In the genomic region with DNA sequence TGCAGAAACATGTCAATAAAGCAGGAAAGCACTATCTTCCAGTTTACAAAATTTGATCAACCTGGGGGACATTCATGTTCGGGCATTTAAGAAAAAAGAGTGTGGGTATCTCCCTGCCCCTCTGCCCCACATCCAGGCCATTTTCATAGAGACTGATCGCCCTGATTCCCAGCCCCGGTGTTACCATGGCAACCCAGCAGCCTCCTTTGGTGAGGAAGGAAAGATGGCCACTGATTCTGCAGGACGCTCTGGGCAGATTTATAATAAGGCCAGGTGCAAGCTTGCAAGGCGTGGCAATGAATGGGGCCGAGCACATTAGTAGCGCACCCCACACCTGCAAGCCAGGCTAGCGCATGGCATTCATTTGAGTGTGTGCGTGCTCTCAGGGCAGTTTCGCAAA, we compare ENCODE assay signal across 21 cellular contexts. TPM values are rescaled to one million over a fixed set of nuclear protein-coding genes. Genes with fewer than 3 reads are reported as not detected.
DNase-seq lines count a peak whose midpoint lies in the region; ATAC-seq and TF ChIP-seq lines count a peak whose summit lies in the region.
"Had no signal": no experiment of that assay in that cellular context is flagged by ENCODE, and none has a peak within 500 bp of the region (broad histone marks: within the 10 kb centered on the region; RNA-seq: fewer than 3 reads in every experiment).

No MANE protein-coding gene starts in this region.

- H3K4me3 ChIP-seq in SK-N-SH (ENCODE audit: low read depth in 2 of 2, low read length in 1 of 2), result no peak overlapping the region
- H3K4me3 ChIP-seq: pancreas, sigmoid colon had no signal

- H3K4me1 ChIP-seq in SK-N-SH (ENCODE audit: control insufficient read depth in 1 of 2, insufficient read depth in 2 of 2, low read depth in 1 of 2, low read length in 1 of 2), result peaks cover 0 to 36% of the 10 kb centered on the region in 2 experiments; a peak in 1 of 4 replicates
- H3K4me1 ChIP-seq: pancreas, sigmoid colon had no signal

- no peaks in the 10 kb centered on the region for H3K36me3 ChIP-seq in SK-N-SH (replicated peaks in 1 of 2; ENCODE audit: control insufficient read depth in 1 of 2, insufficient read depth in 2 of 2, low read length in 1 of 2)
- H3K36me3 ChIP-seq: pancreas, sigmoid colon had no signal

- no peak for TF ChIP-seq RAD21 in SK-N-SH (IDR thresholded peaks at IDR 0.05; ENCODE audit: low read length)

- ATAC-seq in SK-N-SH treated with all-trans-retinoic acid at 6 μM for 48 hours (no peak), GM18867 (IDR thresholded peaks at IDR 0.05; ENCODE audit: unreplicated experiment) (no peak), GM19395 (IDR thresholded peaks at IDR 0.05; ENCODE audit: unreplicated experiment) (no peak), GM18505 (IDR thresholded peaks at IDR 0.05; ENCODE audit: unreplicated experiment) (no peak)
- ATAC-seq: activated CD4-positive, CD25-positive, alpha-beta regulatory T cell treated with anti-CD3 and anti-CD28 coated beads, Interleukin-2, amount 50 U/mL, for 24 hours; activated CD8-positive, alpha-beta T cell treated with anti-CD3 and anti-CD28 coated beads, Interleukin-2, amount 10 ng/mL, durations not matched to agents 7 days and 5 days; pancreas had no signal

- H3K27ac ChIP-seq in SK-N-SH (ENCODE audit: low read depth in 2 of 2, low read length in 1 of 2), result no peak overlapping the region; a peak in 1 of 4 replicates
- H3K27ac ChIP-seq: C4-2B, pancreas, sigmoid colon had no signal

- 65% methylated on average over 9 of the region's 10 CpGs for WGBS in SK-N-SH (ENCODE audit: low lambda C conversion rate)

- no peak overlapping the region for H3K9ac ChIP-seq in SK-N-SH

- CTCF ChIA-PET in SK-N-SH (lab: Yijun Ruan, JAX), result interaction anchor here (1.3 to 10.2 kb wide), 4 partner anchors 11 to 574 kb away, joined by 5 to 41 read pairs (median 6); no protein-coding TSS in a partner anchor

- no peaks in the 10 kb centered on the region for H4K20me1 ChIP-seq in SK-N-SH (ENCODE audit: insufficient read depth)

- no peaks in the 10 kb centered on the region for H3K27me3 ChIP-seq in SK-N-SH (ENCODE audit: insufficient read depth)
- H3K27me3 ChIP-seq: pancreas had no signal

- no peaks in the 10 kb centered on the region for H3K9me3 ChIP-seq in SK-N-SH
- H3K9me3 ChIP-seq: pancreas, sigmoid colon had no signal

- no peaks in the 10 kb centered on the region for H3K9me2 ChIP-seq in SK-N-SH

- TF ChIP-seq CTCF in SK-N-SH (IDR thresholded peaks at IDR 0.05), result no peak

- H2AFZ ChIP-seq in SK-N-SH (ENCODE audit: low read depth), result 0 out of 2 replicates have a peak overlapping the region, but pooled peaks have one; percentile 5

- no peaks in the 10 kb centered on the region for H3F3A ChIP-seq in SK-N-SH (replicated peaks; ENCODE audit: insufficient read depth)

- DNase-seq in SK-N-SH (peak; percentile 63), NCI-H187 treated with DMSO at 0.1 percent for 48 hours (lab: John Stamatoyannopoulos, UW) (peak; percentile 47), NCI-H774 (lab: John Stamatoyannopoulos, UW) (peak; percentile 85), NCI-H226 (no peak)
- DNase-seq: activated CD8-positive, alpha-beta T cell treated with anti-CD3 and anti-CD28 coated beads, Interleukin-2, amount 10 ng/mL, durations not matched to agents 7 days and 5 days; activated naive CD4-positive, alpha-beta T cell; activated T-cell treated with anti-CD3 and anti-CD28 coated beads, Interleukin-2, amount 50 U/mL, for 1 hour; amniotic stem cell; cortex of kidney; DND-41; kidney glomerular epithelial cell; mesenchymal stem cell; naive B cell; pancreas; sigmoid colon had no signal

- POLR2A ChIA-PET in SK-N-SH (lab: Yijun Ruan, JAX), result no interaction called here

- no peaks in the 10 kb centered on the region for H3K79me2 ChIP-seq in SK-N-SH (ENCODE audit: insufficient read depth)

- H3K4me2 ChIP-seq in SK-N-SH, result no peak overlapping the region

- TF ChIP-seq EP300 in SK-N-SH (IDR thresholded peaks at IDR 0.05; ENCODE audit: borderline replicate concordance in 1 of 2, low read depth in 1 of 2, low read length in 1 of 2), result no peak

- no peak for TF ChIP-seq POLR2A in GM18505 (IDR thresholded peaks at IDR 0.05; ENCODE audit: borderline replicate concordance, extremely low read depth, insufficient read depth, insufficient read length)

TF ChIP-seq in SK-N-SH, 30 proteins besides CTCF, POLR2A, EP300 and RAD21 (continues in another document):
- no peak for TF ChIP-seq RFX5 (IDR thresholded peaks at IDR 0.05; ENCODE audit: low read length)
- TF ChIP-seq, protein P1, sequence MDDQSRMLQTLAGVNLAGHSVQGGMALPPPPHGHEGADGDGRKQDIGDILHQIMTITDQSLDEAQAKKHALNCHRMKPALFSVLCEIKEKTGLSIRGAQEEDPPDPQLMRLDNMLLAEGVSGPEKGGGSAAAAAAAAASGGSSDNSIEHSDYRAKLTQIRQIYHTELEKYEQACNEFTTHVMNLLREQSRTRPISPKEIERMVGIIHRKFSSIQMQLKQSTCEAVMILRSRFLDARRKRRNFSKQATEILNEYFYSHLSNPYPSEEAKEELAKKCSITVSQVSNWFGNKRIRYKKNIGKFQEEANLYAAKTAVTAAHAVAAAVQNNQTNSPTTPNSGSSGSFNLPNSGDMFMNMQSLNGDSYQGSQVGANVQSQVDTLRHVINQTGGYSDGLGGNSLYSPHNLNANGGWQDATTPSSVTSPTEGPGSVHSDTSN (IDR thresholded peaks at IDR 0.05), result no peak
- TF ChIP-seq NRF1 (IDR thresholded peaks at IDR 0.05; ENCODE audit: low read depth, low read length), result no peak
- TF ChIP-seq, protein P2, sequence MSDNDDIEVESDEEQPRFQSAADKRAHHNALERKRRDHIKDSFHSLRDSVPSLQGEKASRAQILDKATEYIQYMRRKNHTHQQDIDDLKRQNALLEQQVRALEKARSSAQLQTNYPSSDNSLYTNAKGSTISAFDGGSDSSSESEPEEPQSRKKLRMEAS (IDR thresholded peaks at IDR 0.05; ENCODE audit: low read depth), result no peak
- TF ChIP-seq EZH2phosphoT487 (IDR thresholded peaks at IDR 0.05; ENCODE audit: borderline replicate concordance, low read depth), result no peak
- TF ChIP-seq TEAD4 (IDR thresholded peaks at IDR 0.05; ENCODE audit: borderline replicate concordance, insufficient read depth), result no peak
- TF ChIP-seq SMC3 (IDR thresholded peaks at IDR 0.05; ENCODE audit: low read depth, low read length), result no peak
- TF ChIP-seq, protein P3, sequence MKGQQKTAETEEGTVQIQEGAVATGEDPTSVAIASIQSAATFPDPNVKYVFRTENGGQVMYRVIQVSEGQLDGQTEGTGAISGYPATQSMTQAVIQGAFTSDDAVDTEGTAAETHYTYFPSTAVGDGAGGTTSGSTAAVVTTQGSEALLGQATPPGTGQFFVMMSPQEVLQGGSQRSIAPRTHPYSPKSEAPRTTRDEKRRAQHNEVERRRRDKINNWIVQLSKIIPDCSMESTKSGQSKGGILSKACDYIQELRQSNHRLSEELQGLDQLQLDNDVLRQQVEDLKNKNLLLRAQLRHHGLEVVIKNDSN (IDR thresholded peaks at IDR 0.05; ENCODE audit: borderline replicate concordance, low read depth), result no peak
- no peak for TF ChIP-seq MEF2A (IDR thresholded peaks at IDR 0.05; ENCODE audit: borderline replicate concordance, low read depth)
- TF ChIP-seq SIN3A (IDR thresholded peaks at IDR 0.05; ENCODE audit: borderline replicate concordance, low read depth, low read length), result no peak
- TF ChIP-seq GATA2 (CRISPR knock-in tag; IDR thresholded peaks at IDR 0.05), result no peak
- TF ChIP-seq FOXJ3 (CRISPR knock-in tag; IDR thresholded peaks at IDR 0.05), result no peak
- no peak for TF ChIP-seq POLR2AphosphoS5 (IDR thresholded peaks at IDR 0.05; ENCODE audit: low read depth, low read length)

TF ChIP-seq in SK-N-SH treated with all-trans-retinoic acid at 6 μM for 48 hours, 23 proteins besides CTCF, POLR2A, EP300 and RAD21:
- no peak for TF ChIP-seq TOX (CRISPR knock-in tag; IDR thresholded peaks at IDR 0.05; ENCODE audit: borderline replicate concordance)
- no peak for TF ChIP-seq BACH2 (CRISPR knock-in tag; IDR thresholded peaks at IDR 0.05; ENCODE audit: borderline replicate concordance)
- no peak for TF ChIP-seq ISL1 (CRISPR knock-in tag; IDR thresholded peaks at IDR 0.05)
- no peak for TF ChIP-seq ARNTL (CRISPR knock-in tag; IDR thresholded peaks at IDR 0.05; ENCODE audit: borderline replicate concordance, low read depth)
- no peak for TF ChIP-seq ZNF565 (CRISPR knock-in tag; conservative IDR thresholded peaks at IDR 0.05; ENCODE audit: low read depth)
- TF ChIP-seq RARB (CRISPR knock-in tag; IDR thresholded peaks at IDR 0.05), result no peak
- no peak for TF ChIP-seq TCF4 (CRISPR knock-in tag; IDR thresholded peaks at IDR 0.05; ENCODE audit: borderline replicate concordance)
- TF ChIP-seq, protein P4, sequence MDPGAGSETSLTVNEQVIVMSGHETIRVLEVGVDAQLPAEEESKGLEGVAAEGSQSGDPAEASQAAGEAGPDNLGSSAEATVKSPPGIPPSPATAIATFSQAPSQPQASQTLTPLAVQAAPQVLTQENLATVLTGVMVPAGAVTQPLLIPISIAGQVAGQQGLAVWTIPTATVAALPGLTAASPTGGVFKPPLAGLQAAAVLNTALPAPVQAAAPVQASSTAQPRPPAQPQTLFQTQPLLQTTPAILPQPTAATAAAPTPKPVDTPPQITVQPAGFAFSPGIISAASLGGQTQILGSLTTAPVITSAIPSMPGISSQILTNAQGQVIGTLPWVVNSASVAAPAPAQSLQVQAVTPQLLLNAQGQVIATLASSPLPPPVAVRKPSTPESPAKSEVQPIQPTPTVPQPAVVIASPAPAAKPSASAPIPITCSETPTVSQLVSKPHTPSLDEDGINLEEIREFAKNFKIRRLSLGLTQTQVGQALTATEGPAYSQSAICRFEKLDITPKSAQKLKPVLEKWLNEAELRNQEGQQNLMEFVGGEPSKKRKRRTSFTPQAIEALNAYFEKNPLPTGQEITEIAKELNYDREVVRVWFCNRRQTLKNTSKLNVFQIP (CRISPR knock-in tag; IDR thresholded peaks at IDR 0.05; ENCODE audit: borderline replicate concordance, low read depth), result no peak
- no peak for TF ChIP-seq ZFP30 (CRISPR knock-in tag; IDR thresholded peaks at IDR 0.05)
- TF ChIP-seq ZNF8 (CRISPR knock-in tag; IDR thresholded peaks at IDR 0.05), result no peak
- TF ChIP-seq CSDC2 (CRISPR knock-in tag; IDR thresholded peaks at IDR 0.05), result no peak

RNA-seq across cellular contexts. Expression of a gene that starts 36.8 kb away (rescaled TPM):
- polyA plus RNA-seq in SK-N-SH (2012; rRNA removed), result 20.6 and 24.0 TPM in 2 replicates
- 22.6 and 24.1 TPM in 2 replicates for polyA plus RNA-seq in SK-N-SH (2012; cell fraction: cytosol; rRNA removed)
- 12.1 and 13.3 TPM in 2 replicates for polyA plus RNA-seq in SK-N-SH (2012; cell fraction: nucleus; rRNA removed)
